In genomic region chr13:79775830-79776229, GRCh38 we compare ENCODE assay signal across 8 cellular contexts.
DNase-seq lines count a peak whose midpoint lies in the region; ATAC-seq and TF ChIP-seq lines count a peak whose summit lies in the region.

No MANE protein-coding gene starts in this region.

- H3K36me3 ChIP-seq in Caco-2 (ENCODE audit: control insufficient read depth, insufficient read depth, low read length): no peaks in the 10 kb centered on the region
- H3K36me3 ChIP-seq in HAP-1 (replicated peaks): no peaks in the 10 kb centered on the region
- H3K36me3 ChIP-seq in Peyer's patch: no peaks in the 10 kb centered on the region
- no peaks in the 10 kb centered on the region for H3K36me3 ChIP-seq in esophagus squamous epithelium

- TF ChIP-seq CTCF in Caco-2 (IDR thresholded peaks at IDR 0.05; ENCODE audit: insufficient read depth in 1 of 2, low read depth in 1 of 2, low read length in 1 of 2, severe bottlenecking in 1 of 2, unreplicated experiment in 1 of 2) (peak; percentile 78 to 87), Peyer's patch (IDR thresholded peaks at IDR 0.05) (peak in 5 of 6 experiments; percentile 13 to 72 (median 63)), esophagus squamous epithelium (IDR thresholded peaks at IDR 0.05) (peak in 5 of 6 experiments; percentile 31 to 54 (median 37))

- H3K9me3 Mint-ChIP-seq in Caco-2 (ENCODE audit: unreplicated experiment): peaks cover 12% of the 10 kb centered on the region

- H3K27me3 ChIP-seq in Caco-2 (replicated peaks; ENCODE audit: control insufficient read depth, insufficient read depth, low read length) (no peaks in the 10 kb centered on the region), HAP-1 (ENCODE audit: low read depth) (no peaks in the 10 kb centered on the region), Peyer's patch (no peaks in the 10 kb centered on the region), esophagus squamous epithelium (no peaks in the 10 kb centered on the region)

- H3K4me3 Mint-ChIP-seq in Caco-2 (ENCODE audit: unreplicated experiment): no peak overlapping the region

- ATAC-seq in HG03439 (IDR thresholded peaks at IDR 0.05; ENCODE audit: unreplicated experiment): no peak
- no peak for ATAC-seq in GM19452 (IDR thresholded peaks at IDR 0.05; ENCODE audit: unreplicated experiment)

- no peak for TF ChIP-seq POLR2A in Peyer's patch (IDR thresholded peaks at IDR 0.05)
- TF ChIP-seq POLR2A in esophagus squamous epithelium (IDR thresholded peaks at IDR 0.05): no peak

- no peaks in the 10 kb centered on the region for H3K27me3 Mint-ChIP-seq in Caco-2 (ENCODE audit: insufficient read depth, unreplicated experiment)

- H3K9me3 ChIP-seq in Caco-2 (no peaks in the 10 kb centered on the region; the same call in 1 of the 2 replicates), HAP-1 (no peaks in the 10 kb centered on the region), Peyer's patch (no peaks in the 10 kb centered on the region), esophagus squamous epithelium (peaks cover 0 to 7% (median 0%) of the 10 kb centered on the region in 3 donors)

- intact Hi-C loops in Caco-2 (cut with micrococcal nuclease; ENCODE audit: unreplicated experiment) (loop anchor here (1.0 to 5.0 kb wide), 10 partner anchors 9 to 1241 kb away; no protein-coding TSS in a partner anchor), esophagus squamous epithelium (cut with DNase I) (loop anchor here (10.0 kb wide), 1 partner anchor 579 kb away; no protein-coding TSS in a partner anchor)

- H3K4me1 Mint-ChIP-seq in Caco-2 (ENCODE audit: low read depth, unreplicated experiment): peaks cover 56% of the 10 kb centered on the region

- H3K27ac ChIP-seq in Peyer's patch: peak overlapping the region in 2 of 4 donors; percentile 11 to 25
- no peak overlapping the region for H3K27ac ChIP-seq in esophagus squamous epithelium

- H3K4me1 ChIP-seq in Caco-2: peaks cover 63% of the 10 kb centered on the region
- no peaks in the 10 kb centered on the region; the same call in 1 of the 2 replicates for H3K4me1 ChIP-seq in HAP-1
- peaks cover 0 to 11% (median 0%) of the 10 kb centered on the region in 4 donors for H3K4me1 ChIP-seq in Peyer's patch
- H3K4me1 ChIP-seq in esophagus squamous epithelium: peaks cover 6 to 15% (median 9%) of the 10 kb centered on the region in 3 donors

- POLR2A ChIA-PET in Caco-2 (lab: Charles Lee): interaction anchor here (0.5 kb wide), 1 partner anchor 35 kb away, joined by 3 read pairs; no protein-coding TSS in a partner anchor

- 8 to 19% methylated on average over 1 of the region's 1 CpG for WGBS in esophagus squamous epithelium, 2 donors

- DNase-seq in Caco-2: peak; percentile 81 to 85
- DNase-seq in HAP-1 (ENCODE audit: low spot score in 2 of 2): peak; percentile 22 to 40
- peak in 1 of 3 donors; percentile 61 for DNase-seq in Peyer's patch
- DNase-seq in esophagus squamous epithelium (lab: John Stamatoyannopoulos, UW): no peak
- peak; percentile 58 for DNase-seq in non-pigmented ciliary epithelial cell (ENCODE audit: low read depth)
- no peak for DNase-seq in activated CD4-positive, alpha-beta T cell treated with anti-CD3 and anti-CD28 coated beads, Interleukin-2, amount 50 U/mL, for 48 hours

- H3K4me3 ChIP-seq in Caco-2 (ENCODE audit: low read depth, low read length) (no peak overlapping the region), HAP-1 (no peak overlapping the region), Peyer's patch (no peak overlapping the region), esophagus squamous epithelium (no peak overlapping the region)

- no TSS peak for BruUV-seq in Caco-2 (replicated peaks; lab: Mats Ljungman, UMichigan)

- peaks cover 12% of the 10 kb centered on the region for H3K36me3 Mint-ChIP-seq in Caco-2 (ENCODE audit: insufficient read depth, unreplicated experiment)

- in situ Hi-C loops in HAP-1 (cut with MboI; ENCODE audit: low sequenced_read_pairs): no loop called here

- CTCF ChIA-PET in Caco-2 (lab: Charles Lee): interaction anchor here (1.1 to 1.6 kb wide), 3 partner anchors 9 to 97 kb away, joined by 4 to 5 read pairs (median 5); no protein-coding TSS in a partner anchor

- H3K27ac Mint-ChIP-seq in Caco-2 (ENCODE audit: unreplicated experiment): peak overlapping the region; percentile 69

Comparison
In these comparisons a context has a peak if more than half of its experiments do, and no peak if none do; other contexts are left out.
1. DNase-seq: peak in Caco-2 (2 of 2), HAP-1 (2 of 2) and non-pigmented ciliary epithelial cell (single experiment); none in esophagus squamous epithelium (single experiment) and activated CD4-positive, alpha-beta T cell treated with anti-CD3 and anti-CD28 coated beads, Interleukin-2, amount 50 U/mL, for 48 hours (0 of 2).
2. Peak in every context shown above with its lines, with median percentiles within 50 percentile points of each other: CTCF ChIP-seq.